Comparison of ENCODE assay signal across 9 cellular contexts in genomic region chr1:197144570-197145325, GRCh38. TPM values are rescaled to one million over a fixed set of nuclear protein-coding genes. Genes with fewer than 3 reads are reported as not detected.
DNase-seq lines count a peak whose midpoint lies in the region; ATAC-seq and TF ChIP-seq lines count a peak whose summit lies in the region.
"Had no signal": no experiment of that assay in that cellular context is flagged by ENCODE, and none has a peak within 500 bp of the region (broad histone marks: within the 10 kb centered on the region; RNA-seq: fewer than 3 reads in every experiment).

No MANE protein-coding gene starts in this region.

- H3K36me3 Mint-ChIP-seq in activated naive CD4-positive, alpha-beta T cell treated with anti-CD3 and anti-CD28 coated beads, Interleukin-2, amount 10 ng/mL, durations not matched to agents 7 days and 5 days, result peaks cover 37% of the 10 kb centered on the region
- H3K36me3 Mint-ChIP-seq in activated naive CD4-positive, alpha-beta T cell treated with anti-CD3 and anti-CD28 coated beads, Interleukin-2, amount 50 U/mL, for 72 hours, result peaks cover 16 to 43% of the 10 kb centered on the region in 2 donors
- no peaks in the 10 kb centered on the region for H3K36me3 Mint-ChIP-seq in stimulated activated naive B cell treated with anti-CD40 and anti-IgM and Interleukin-4, amounts not matched to agents 10 μg/mL and 1 μg/mL and 100 μg/mL, for 72 hours

- WGBS in esophagus squamous epithelium, 2 donors, result 29 to 42% methylated on average over 5 of the region's 5 CpGs

- peak overlapping the region; percentile 82 for H3K4me3 Mint-ChIP-seq in activated naive CD4-positive, alpha-beta T cell treated with anti-CD3 and anti-CD28 coated beads, Interleukin-2, amount 10 ng/mL, durations not matched to agents 7 days and 5 days
- peak overlapping the region; percentile 21 to 39 for H3K4me3 Mint-ChIP-seq in stimulated activated naive B cell treated with anti-CD40 and anti-IgM and Interleukin-4, amounts not matched to agents 10 μg/mL and 1 μg/mL and 100 μg/mL, for 72 hours

- DNase-seq in activated naive CD4-positive, alpha-beta T cell treated with anti-CD3 and anti-CD28 coated beads, Interleukin-2, amount 10 ng/mL, durations not matched to agents 7 days and 5 days, result peak; percentile 32
- no peak for DNase-seq in activated naive CD4-positive, alpha-beta T cell treated with anti-CD3 and anti-CD28 coated beads, Interleukin-2, amount 50 U/mL, for 72 hours (ENCODE audit: low spot score in 2 of 2)
- DNase-seq in RPMI8226, result peak; percentile 65
- no peak for DNase-seq in esophagus squamous epithelium (lab: John Stamatoyannopoulos, UW)
- DNase-seq in stimulated activated naive B cell treated with anti-CD40 and anti-IgM and Interleukin-4, amounts not matched to agents 10 μg/mL and 1 μg/mL and 100 μg/mL, for 72 hours, result no peak
- no peak for DNase-seq in NCI-H446 (lab: John Stamatoyannopoulos, UW)
- no peak for DNase-seq in vagina (ENCODE audit: extremely low spot score in 2 of 2)

- H3K4me1 Mint-ChIP-seq in activated naive CD4-positive, alpha-beta T cell treated with anti-CD3 and anti-CD28 coated beads, Interleukin-2, amount 10 ng/mL, durations not matched to agents 7 days and 5 days, result peaks cover 56% of the 10 kb centered on the region
- peaks cover 0 to 4% of the 10 kb centered on the region in 2 donors for H3K4me1 Mint-ChIP-seq in stimulated activated naive B cell treated with anti-CD40 and anti-IgM and Interleukin-4, amounts not matched to agents 10 μg/mL and 1 μg/mL and 100 μg/mL, for 72 hours

- TF ChIP-seq POLR2A in esophagus squamous epithelium (IDR thresholded peaks at IDR 0.05), result no peak
- TF ChIP-seq POLR2A in vagina (IDR thresholded peaks at IDR 0.05), result no peak

- intact Hi-C loops in esophagus squamous epithelium (cut with DNase I) (no loop called here), vagina (cut with DNase I) (no loop called here)

- H3K27ac Mint-ChIP-seq in activated naive CD4-positive, alpha-beta T cell treated with anti-CD3 and anti-CD28 coated beads, Interleukin-2, amount 10 ng/mL, durations not matched to agents 7 days and 5 days, result peak overlapping the region; percentile 84
- peak overlapping the region in 1 of 2 donors; percentile 48 for H3K27ac Mint-ChIP-seq in activated naive CD4-positive, alpha-beta T cell treated with anti-CD3 and anti-CD28 coated beads, Interleukin-2, amount 50 U/mL, for 72 hours
- H3K27ac Mint-ChIP-seq in stimulated activated naive B cell treated with anti-CD40 and anti-IgM and Interleukin-4, amounts not matched to agents 10 μg/mL and 1 μg/mL and 100 μg/mL, for 72 hours, result no peak overlapping the region

- TF ChIP-seq CTCF in esophagus squamous epithelium (IDR thresholded peaks at IDR 0.05) (no peak), vagina (IDR thresholded peaks at IDR 0.05) (no peak)

- H3K27ac ChIP-seq in esophagus squamous epithelium (peak overlapping the region in 1 of 4 donors; percentile 4), vagina (no peak overlapping the region)
- H3K27ac ChIP-seq: thoracic aorta had no signal

- no peaks in the 10 kb centered on the region for H3K27me3 Mint-ChIP-seq in activated naive CD4-positive, alpha-beta T cell treated with anti-CD3 and anti-CD28 coated beads, Interleukin-2, amount 10 ng/mL, durations not matched to agents 7 days and 5 days
- H3K27me3 Mint-ChIP-seq in stimulated activated naive B cell treated with anti-CD40 and anti-IgM and Interleukin-4, amounts not matched to agents 10 μg/mL and 1 μg/mL and 100 μg/mL, for 72 hours, result no peaks in the 10 kb centered on the region

- H3K4me1 ChIP-seq in esophagus squamous epithelium (peaks cover 5 to 34% (median 8%) of the 10 kb centered on the region in 3 donors), vagina (no peaks in the 10 kb centered on the region)

- no peaks in the 10 kb centered on the region for H3K9me3 Mint-ChIP-seq in activated naive CD4-positive, alpha-beta T cell treated with anti-CD3 and anti-CD28 coated beads, Interleukin-2, amount 10 ng/mL, durations not matched to agents 7 days and 5 days
- no peaks in the 10 kb centered on the region for H3K9me3 Mint-ChIP-seq in activated naive CD4-positive, alpha-beta T cell treated with anti-CD3 and anti-CD28 coated beads, Interleukin-2, amount 50 U/mL, for 72 hours
- H3K9me3 Mint-ChIP-seq in stimulated activated naive B cell treated with anti-CD40 and anti-IgM and Interleukin-4, amounts not matched to agents 10 μg/mL and 1 μg/mL and 100 μg/mL, for 72 hours, result no peaks in the 10 kb centered on the region

- ATAC-seq in activated naive CD4-positive, alpha-beta T cell treated with anti-CD3 and anti-CD28 coated beads, Interleukin-2, amount 50 U/mL, for 72 hours, result no peak
- no peak for ATAC-seq in stimulated activated naive B cell treated with anti-CD40 and anti-IgM and Interleukin-4, amounts not matched to agents 10 μg/mL and 1 μg/mL and 100 μg/mL, for 72 hours (replicated peaks)
- ATAC-seq in GM19455 (IDR thresholded peaks at IDR 0.05; ENCODE audit: unreplicated experiment), result no peak

- H3K27me3 ChIP-seq in esophagus squamous epithelium (no peaks in the 10 kb centered on the region), vagina (no peaks in the 10 kb centered on the region)

- H3K4me3 ChIP-seq in esophagus squamous epithelium (peak overlapping the region in 3 of 4 donors; percentile 78 to 82 (median 81)), vagina (no peak overlapping the region)
- H3K4me3 ChIP-seq: thoracic aorta had no signal

- H3K36me3 ChIP-seq in esophagus squamous epithelium (no peaks in the 10 kb centered on the region), vagina (no peaks in the 10 kb centered on the region)
- H3K36me3 ChIP-seq: thoracic aorta had no signal

- H3K9me3 ChIP-seq in esophagus squamous epithelium (no peaks in the 10 kb centered on the region), vagina (no peaks in the 10 kb centered on the region)
- H3K9me3 ChIP-seq: thoracic aorta had no signal

- CTCF ChIA-PET in activated naive CD4-positive, alpha-beta T cell treated with anti-CD3 and anti-CD28 coated beads, Interleukin-2, amount 10 ng/mL, durations not matched to agents 7 days and 5 days (lab: Charles Lee), result interaction anchor here (0.8 kb wide), 1 partner anchor 200 kb away, joined by 3 read pairs; no protein-coding TSS in a partner anchor

RNA-seq across cellular contexts. Expression of gene ASPM, which starts 1.7 kb away (rescaled TPM):
- 10 to 100 TPM; 37.1 to 49.3 TPM for total RNA-seq in activated naive CD4-positive, alpha-beta T cell treated with anti-CD3 and anti-CD28 coated beads, Interleukin-2, amount 50 U/mL, for 72 hours
- total RNA-seq in esophagus squamous epithelium (10 to 100 TPM in 3 of 4 donors, 1 to 10 TPM in 1; 6.0 to 21.8 (median 13.9) TPM), vagina (4.2 TPM)

RNA-seq across cellular contexts. Expression of gene ZBTB41, which starts 56.3 kb away (rescaled TPM):
- total RNA-seq in activated naive CD4-positive, alpha-beta T cell treated with anti-CD3 and anti-CD28 coated beads, Interleukin-2, amount 50 U/mL, for 72 hours, result 10 to 100 TPM in 1 of 2 donors, 1 to 10 TPM in 1; 5.8 to 13.0 TPM
- 1 to 10 TPM; 3.8 to 8.0 (median 6.4) TPM for total RNA-seq in esophagus squamous epithelium
- 8.8 TPM for total RNA-seq in vagina

Comparison
In these comparisons a context has a peak if more than half of its experiments do, and no peak if none do; other contexts are left out.
1. DNase-seq: peak in activated naive CD4-positive, alpha-beta T cell treated with anti-CD3 and anti-CD28 coated beads, Interleukin-2, amount 10 ng/mL, durations not matched to agents 7 days and 5 days (single experiment) and RPMI8226 (single experiment); none in activated naive CD4-positive, alpha-beta T cell treated with anti-CD3 and anti-CD28 coated beads, Interleukin-2, amount 50 U/mL, for 72 hours (0 of 2), esophagus squamous epithelium (single experiment), stimulated activated naive B cell treated with anti-CD40 and anti-IgM and Interleukin-4, amounts not matched to agents 10 μg/mL and 1 μg/mL and 100 μg/mL, for 72 hours (single experiment), NCI-H446 (0 of 2) and vagina (0 of 2).
2. H3K4me3 ChIP-seq: peak in esophagus squamous epithelium (3 of 4); none in vagina (0 of 2).